Comparison of ENCODE assay signal across 1 cellular context in genomic region chr16:19926449-19927390, GRCh38.
TF ChIP-seq lines count a peak whose summit lies in the region.

No MANE protein-coding gene starts in this region.

TF ChIP-seq in HepG2, 621 proteins besides CTCF, POLR2A, EP300 and RAD21 (continued from another document and continues in another):
- TF ChIP-seq, protein P1, sequence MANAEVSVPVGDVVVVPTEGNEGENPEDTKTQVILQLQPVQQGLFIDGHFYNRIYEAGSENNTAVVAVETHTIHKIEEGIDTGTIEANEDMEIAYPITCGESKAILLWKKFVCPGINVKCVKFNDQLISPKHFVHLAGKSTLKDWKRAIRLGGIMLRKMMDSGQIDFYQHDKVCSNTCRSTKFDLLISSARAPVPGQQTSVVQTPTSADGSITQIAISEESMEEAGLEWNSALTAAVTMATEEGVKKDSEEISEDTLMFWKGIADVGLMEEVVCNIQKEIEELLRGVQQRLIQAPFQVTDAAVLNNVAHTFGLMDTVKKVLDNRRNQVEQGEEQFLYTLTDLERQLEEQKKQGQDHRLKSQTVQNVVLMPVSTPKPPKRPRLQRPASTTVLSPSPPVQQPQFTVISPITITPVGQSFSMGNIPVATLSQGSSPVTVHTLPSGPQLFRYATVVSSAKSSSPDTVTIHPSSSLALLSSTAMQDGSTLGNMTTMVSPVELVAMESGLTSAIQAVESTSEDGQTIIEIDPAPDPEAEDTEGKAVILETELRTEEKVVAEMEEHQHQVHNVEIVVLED (CRISPR knock-in tag; IDR thresholded peaks at IDR 0.05; ENCODE audit: borderline replicate concordance) = peak; percentile 32; the same call in 1 of the 2 replicates
- peak; percentile 74 for TF ChIP-seq POGZ (CRISPR knock-in tag; IDR thresholded peaks at IDR 0.05)
- TF ChIP-seq MTA1 (CRISPR knock-in tag; IDR thresholded peaks at IDR 0.05; ENCODE audit: borderline replicate concordance) = no peak
- TF ChIP-seq MAFK (conservative IDR thresholded peaks at IDR 0.05 in 1 of 2, IDR thresholded peaks at IDR 0.05 in 1 of 2; ENCODE audit: low read length in 2 of 2) = peak; percentile 98 to 100
- TF ChIP-seq PHB2 (IDR thresholded peaks at IDR 0.05; ENCODE audit: partially characterized antibody) = no peak
- TF ChIP-seq, protein P2, sequence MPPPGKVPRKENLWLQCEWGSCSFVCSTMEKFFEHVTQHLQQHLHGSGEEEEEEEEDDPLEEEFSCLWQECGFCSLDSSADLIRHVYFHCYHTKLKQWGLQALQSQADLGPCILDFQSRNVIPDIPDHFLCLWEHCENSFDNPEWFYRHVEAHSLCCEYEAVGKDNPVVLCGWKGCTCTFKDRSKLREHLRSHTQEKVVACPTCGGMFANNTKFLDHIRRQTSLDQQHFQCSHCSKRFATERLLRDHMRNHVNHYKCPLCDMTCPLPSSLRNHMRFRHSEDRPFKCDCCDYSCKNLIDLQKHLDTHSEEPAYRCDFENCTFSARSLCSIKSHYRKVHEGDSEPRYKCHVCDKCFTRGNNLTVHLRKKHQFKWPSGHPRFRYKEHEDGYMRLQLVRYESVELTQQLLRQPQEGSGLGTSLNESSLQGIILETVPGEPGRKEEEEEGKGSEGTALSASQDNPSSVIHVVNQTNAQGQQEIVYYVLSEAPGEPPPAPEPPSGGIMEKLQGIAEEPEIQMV (CRISPR knock-in tag; IDR thresholded peaks at IDR 0.05; ENCODE audit: low read depth) = no peak
- TF ChIP-seq GABPA (IDR thresholded peaks at IDR 0.05; ENCODE audit: low read depth, low read length) = no peak
- peak; percentile 29; the same call in 1 of the 2 replicates for TF ChIP-seq GABPA (CRISPR knock-in tag; IDR thresholded peaks at IDR 0.05; ENCODE audit: low read depth)
- TF ChIP-seq MLLT10 (CRISPR knock-in tag; IDR thresholded peaks at IDR 0.05) = no peak
- no peak for TF ChIP-seq SP4 (CRISPR knock-in tag; IDR thresholded peaks at IDR 0.05)
- TF ChIP-seq, protein P3, sequence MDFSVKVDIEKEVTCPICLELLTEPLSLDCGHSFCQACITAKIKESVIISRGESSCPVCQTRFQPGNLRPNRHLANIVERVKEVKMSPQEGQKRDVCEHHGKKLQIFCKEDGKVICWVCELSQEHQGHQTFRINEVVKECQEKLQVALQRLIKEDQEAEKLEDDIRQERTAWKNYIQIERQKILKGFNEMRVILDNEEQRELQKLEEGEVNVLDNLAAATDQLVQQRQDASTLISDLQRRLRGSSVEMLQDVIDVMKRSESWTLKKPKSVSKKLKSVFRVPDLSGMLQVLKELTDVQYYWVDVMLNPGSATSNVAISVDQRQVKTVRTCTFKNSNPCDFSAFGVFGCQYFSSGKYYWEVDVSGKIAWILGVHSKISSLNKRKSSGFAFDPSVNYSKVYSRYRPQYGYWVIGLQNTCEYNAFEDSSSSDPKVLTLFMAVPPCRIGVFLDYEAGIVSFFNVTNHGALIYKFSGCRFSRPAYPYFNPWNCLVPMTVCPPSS (IDR thresholded peaks at IDR 0.05) = no peak
- peak; percentile 80 for TF ChIP-seq FOXA3 (CRISPR knock-in tag; IDR thresholded peaks at IDR 0.05)
- no peak; the same call in 1 of the 2 replicates for TF ChIP-seq SRY (CRISPR knock-in tag; IDR thresholded peaks at IDR 0.05)
- TF ChIP-seq NFIC (IDR thresholded peaks at IDR 0.05; ENCODE audit: low read length) = peak; percentile 50; the same call in 1 of the 2 replicates
- TF ChIP-seq EEA1 (CRISPR knock-in tag; IDR thresholded peaks at IDR 0.05; ENCODE audit: borderline replicate concordance) = no peak
- TF ChIP-seq ZNF839 (CRISPR knock-in tag; IDR thresholded peaks at IDR 0.05; ENCODE audit: borderline replicate concordance) = no peak
- TF ChIP-seq ZNF563 (CRISPR knock-in tag; IDR thresholded peaks at IDR 0.05) = no peak
- no peak for TF ChIP-seq ZNF724P (CRISPR knock-in tag; IDR thresholded peaks at IDR 0.05; ENCODE audit: borderline replicate concordance)
- TF ChIP-seq ZNF780A (CRISPR knock-in tag; IDR thresholded peaks at IDR 0.05) = 0 out of 2 replicates have a peak, but pooled peaks have one; percentile 12
- no peak for TF ChIP-seq ZNF577 (CRISPR knock-in tag; IDR thresholded peaks at IDR 0.05; ENCODE audit: borderline replicate concordance, low read depth)
- no peak for TF ChIP-seq ZFX (CRISPR knock-in tag; IDR thresholded peaks at IDR 0.05; ENCODE audit: low read depth)
- no peak for TF ChIP-seq ZC3H4 (CRISPR knock-in tag; IDR thresholded peaks at IDR 0.05; ENCODE audit: borderline replicate concordance)
- TF ChIP-seq HDAC1 (CRISPR knock-in tag; IDR thresholded peaks at IDR 0.05) = no peak
- TF ChIP-seq ETV6 (CRISPR knock-in tag; conservative IDR thresholded peaks at IDR 0.05) = no peak
- TF ChIP-seq ZNF773 (CRISPR knock-in tag; IDR thresholded peaks at IDR 0.05; ENCODE audit: borderline replicate concordance) = no peak
- TF ChIP-seq ZNF142 (CRISPR knock-in tag; IDR thresholded peaks at IDR 0.05) = no peak
- TF ChIP-seq, protein P4, sequence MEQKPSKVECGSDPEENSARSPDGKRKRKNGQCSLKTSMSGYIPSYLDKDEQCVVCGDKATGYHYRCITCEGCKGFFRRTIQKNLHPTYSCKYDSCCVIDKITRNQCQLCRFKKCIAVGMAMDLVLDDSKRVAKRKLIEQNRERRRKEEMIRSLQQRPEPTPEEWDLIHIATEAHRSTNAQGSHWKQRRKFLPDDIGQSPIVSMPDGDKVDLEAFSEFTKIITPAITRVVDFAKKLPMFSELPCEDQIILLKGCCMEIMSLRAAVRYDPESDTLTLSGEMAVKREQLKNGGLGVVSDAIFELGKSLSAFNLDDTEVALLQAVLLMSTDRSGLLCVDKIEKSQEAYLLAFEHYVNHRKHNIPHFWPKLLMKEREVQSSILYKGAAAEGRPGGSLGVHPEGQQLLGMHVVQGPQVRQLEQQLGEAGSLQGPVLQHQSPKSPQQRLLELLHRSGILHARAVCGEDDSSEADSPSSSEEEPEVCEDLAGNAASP (CRISPR knock-in tag; IDR thresholded peaks at IDR 0.05; ENCODE audit: borderline replicate concordance) = peak; percentile 27; the same call in 1 of the 2 replicates
- peak; percentile 52; the same call in 1 of the 2 replicates for TF ChIP-seq ZNF12 (CRISPR knock-in tag; IDR thresholded peaks at IDR 0.05)
- TF ChIP-seq ZNF441 (CRISPR knock-in tag; IDR thresholded peaks at IDR 0.05; ENCODE audit: borderline replicate concordance) = peak; percentile 43; the same call in 1 of the 2 replicates
- TF ChIP-seq FLYWCH1 (CRISPR knock-in tag; IDR thresholded peaks at IDR 0.05) = no peak
- no peak for TF ChIP-seq SP2 (CRISPR knock-in tag; IDR thresholded peaks at IDR 0.05)
- no peak for TF ChIP-seq FOXA1 (IDR thresholded peaks at IDR 0.05)
- peak; percentile 77 for TF ChIP-seq FOXA1 (CRISPR knock-in tag; IDR thresholded peaks at IDR 0.05)
- TF ChIP-seq ZNF460 (CRISPR knock-in tag; IDR thresholded peaks at IDR 0.05; ENCODE audit: borderline replicate concordance) = no peak
- no peak for TF ChIP-seq IKZF1 (IDR thresholded peaks at IDR 0.05)
- TF ChIP-seq ZNF354B (CRISPR knock-in tag; IDR thresholded peaks at IDR 0.05) = no peak
- TF ChIP-seq, protein P5, sequence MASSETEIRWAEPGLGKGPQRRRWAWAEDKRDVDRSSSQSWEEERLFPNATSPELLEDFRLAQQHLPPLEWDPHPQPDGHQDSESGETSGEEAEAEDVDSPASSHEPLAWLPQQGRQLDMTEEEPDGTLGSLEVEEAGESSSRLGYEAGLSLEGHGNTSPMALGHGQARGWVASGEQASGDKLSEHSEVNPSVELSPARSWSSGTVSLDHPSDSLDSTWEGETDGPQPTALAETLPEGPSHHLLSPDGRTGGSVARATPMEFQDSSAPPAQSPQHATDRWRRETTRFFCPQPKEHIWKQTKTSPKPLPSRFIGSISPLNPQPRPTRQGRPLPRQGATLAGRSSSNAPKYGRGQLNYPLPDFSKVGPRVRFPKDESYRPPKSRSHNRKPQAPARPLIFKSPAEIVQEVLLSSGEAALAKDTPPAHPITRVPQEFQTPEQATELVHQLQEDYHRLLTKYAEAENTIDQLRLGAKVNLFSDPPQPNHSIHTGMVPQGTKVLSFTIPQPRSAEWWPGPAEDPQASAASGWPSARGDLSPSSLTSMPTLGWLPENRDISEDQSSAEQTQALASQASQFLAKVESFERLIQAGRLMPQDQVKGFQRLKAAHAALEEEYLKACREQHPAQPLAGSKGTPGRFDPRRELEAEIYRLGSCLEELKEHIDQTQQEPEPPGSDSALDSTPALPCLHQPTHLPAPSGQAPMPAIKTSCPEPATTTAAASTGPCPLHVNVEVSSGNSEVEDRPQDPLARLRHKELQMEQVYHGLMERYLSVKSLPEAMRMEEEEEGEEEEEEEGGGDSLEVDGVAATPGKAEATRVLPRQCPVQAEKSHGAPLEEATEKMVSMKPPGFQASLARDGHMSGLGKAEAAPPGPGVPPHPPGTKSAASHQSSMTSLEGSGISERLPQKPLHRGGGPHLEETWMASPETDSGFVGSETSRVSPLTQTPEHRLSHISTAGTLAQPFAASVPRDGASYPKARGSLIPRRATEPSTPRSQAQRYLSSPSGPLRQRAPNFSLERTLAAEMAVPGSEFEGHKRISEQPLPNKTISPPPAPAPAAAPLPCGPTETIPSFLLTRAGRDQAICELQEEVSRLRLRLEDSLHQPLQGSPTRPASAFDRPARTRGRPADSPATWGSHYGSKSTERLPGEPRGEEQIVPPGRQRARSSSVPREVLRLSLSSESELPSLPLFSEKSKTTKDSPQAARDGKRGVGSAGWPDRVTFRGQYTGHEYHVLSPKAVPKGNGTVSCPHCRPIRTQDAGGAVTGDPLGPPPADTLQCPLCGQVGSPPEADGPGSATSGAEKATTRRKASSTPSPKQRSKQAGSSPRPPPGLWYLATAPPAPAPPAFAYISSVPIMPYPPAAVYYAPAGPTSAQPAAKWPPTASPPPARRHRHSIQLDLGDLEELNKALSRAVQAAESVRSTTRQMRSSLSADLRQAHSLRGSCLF (CRISPR knock-in tag; IDR thresholded peaks at IDR 0.05; ENCODE audit: borderline replicate concordance) = no peak
- peak; percentile 37 for TF ChIP-seq NR2F6 (IDR thresholded peaks at IDR 0.05)
- TF ChIP-seq NR2F6 (CRISPR knock-in tag; IDR thresholded peaks at IDR 0.05) = peak; percentile 57; the same call in 1 of the 2 replicates
- no peak for TF ChIP-seq SSRP1 (CRISPR knock-in tag; IDR thresholded peaks at IDR 0.05)
- no peak for TF ChIP-seq MED13 (CRISPR knock-in tag; IDR thresholded peaks at IDR 0.05)
- peak; percentile 80 for TF ChIP-seq PAXIP1 (CRISPR knock-in tag; conservative IDR thresholded peaks at IDR 0.05)
- no peak for TF ChIP-seq ZNF781 (CRISPR knock-in tag; IDR thresholded peaks at IDR 0.05; ENCODE audit: borderline replicate concordance, not compliant biosample characterization)
- TF ChIP-seq TGIF2 (CRISPR knock-in tag; IDR thresholded peaks at IDR 0.05) = no peak
